In genomic region chr6:42942444-42942843, GRCh38 we compare ENCODE assay signal across 1 cellular context.
TF ChIP-seq lines count a peak whose summit lies in the region.

No MANE protein-coding gene starts in this region.

TF ChIP-seq in HepG2, 621 proteins besides CTCF, POLR2A, EP300 and RAD21 (continued from another document and continues in another):
- TF ChIP-seq ZUFSP (CRISPR knock-in tag; IDR thresholded peaks at IDR 0.05; ENCODE audit: borderline replicate concordance) (no peak), ZSCAN30 (CRISPR knock-in tag; IDR thresholded peaks at IDR 0.05) (no peak), RXRA (CRISPR knock-in tag; IDR thresholded peaks at IDR 0.05) (peak; percentile 47), PHF5A (CRISPR knock-in tag; IDR thresholded peaks at IDR 0.05; ENCODE audit: low read depth, unreplicated experiment) (no peak), ZNF619 (CRISPR knock-in tag; IDR thresholded peaks at IDR 0.05) (no peak), TERF1 (CRISPR knock-in tag; IDR thresholded peaks at IDR 0.05) (no peak), SALL1 (CRISPR knock-in tag; IDR thresholded peaks at IDR 0.05) (peak; percentile 64), SNRNP70 (IDR thresholded peaks at IDR 0.05; ENCODE audit: low read depth, low read length) (no peak), GABPA (IDR thresholded peaks at IDR 0.05; ENCODE audit: low read depth, low read length) (no peak), GABPA (CRISPR knock-in tag; IDR thresholded peaks at IDR 0.05; ENCODE audit: low read depth) (no peak), HCFC1 (IDR thresholded peaks at IDR 0.05; ENCODE audit: low read depth, low read length) (no peak), LCORL (IDR thresholded peaks at IDR 0.05) (no peak), LCORL (CRISPR knock-in tag; IDR thresholded peaks at IDR 0.05) (peak; percentile 19; the same call in 1 of the 2 replicates), RFXANK (CRISPR knock-in tag; IDR thresholded peaks at IDR 0.05) (no peak), PAXIP1 (CRISPR knock-in tag; conservative IDR thresholded peaks at IDR 0.05) (peak; percentile 57), ZNF34 (CRISPR knock-in tag; IDR thresholded peaks at IDR 0.05; ENCODE audit: borderline replicate concordance) (no peak), HNF4A (CRISPR knock-in tag; IDR thresholded peaks at IDR 0.05) (peak; percentile 85), ZNF18 (CRISPR knock-in tag; IDR thresholded peaks at IDR 0.05; ENCODE audit: insufficient replicate concordance) (no peak), ZSCAN9 (CRISPR knock-in tag; IDR thresholded peaks at IDR 0.05; ENCODE audit: borderline replicate concordance) (no peak), DZIP1 (CRISPR knock-in tag; IDR thresholded peaks at IDR 0.05) (no peak), NFIC (IDR thresholded peaks at IDR 0.05; ENCODE audit: low read length) (no peak), PRDM15 (CRISPR knock-in tag; IDR thresholded peaks at IDR 0.05) (no peak), ZNF567 (CRISPR knock-in tag; IDR thresholded peaks at IDR 0.05; ENCODE audit: borderline replicate concordance) (no peak), ZNF280B (CRISPR knock-in tag; IDR thresholded peaks at IDR 0.05; ENCODE audit: borderline replicate concordance) (no peak), ZNF674 (CRISPR knock-in tag; IDR thresholded peaks at IDR 0.05; ENCODE audit: low read depth) (no peak), ZNF710 (CRISPR knock-in tag; IDR thresholded peaks at IDR 0.05; ENCODE audit: borderline replicate concordance) (no peak), DNMT1 (CRISPR knock-in tag; IDR thresholded peaks at IDR 0.05) (no peak), ATF1 (CRISPR knock-in tag; IDR thresholded peaks at IDR 0.05) (no peak), ZNF451 (CRISPR knock-in tag; IDR thresholded peaks at IDR 0.05) (no peak), PREB (CRISPR knock-in tag; IDR thresholded peaks at IDR 0.05) (no peak), ZFP90 (CRISPR knock-in tag; IDR thresholded peaks at IDR 0.05; ENCODE audit: borderline replicate concordance) (no peak), MNT (IDR thresholded peaks at IDR 0.05) (no peak), FOXO4 (CRISPR knock-in tag; conservative IDR thresholded peaks at IDR 0.05) (no peak), NRL (CRISPR knock-in tag; IDR thresholded peaks at IDR 0.05; ENCODE audit: borderline replicate concordance) (no peak), ZNF138 (CRISPR knock-in tag; IDR thresholded peaks at IDR 0.05; ENCODE audit: low read depth) (no peak)
